ENCODE assay signal across 16 cellular contexts in genomic region chr1:185987611-185988441, GRCh38.
DNase-seq lines count a peak whose midpoint lies in the region; ATAC-seq and TF ChIP-seq lines count a peak whose summit lies in the region.
"Had no signal": no experiment of that assay in that cellular context is flagged by ENCODE, and none has a peak within 500 bp of the region (broad histone marks: within the 10 kb centered on the region; RNA-seq: fewer than 3 reads in every experiment).

No MANE protein-coding gene starts in this region.

- H3K79me2 ChIP-seq in OCI-LY1 (ENCODE audit: insufficient read depth, low read length): no peaks in the 10 kb centered on the region

- H3K27ac ChIP-seq in OCI-LY1 (ENCODE audit: low read depth, low read length, poor library complexity, severe bottlenecking) (no peak overlapping the region), foreskin keratinocyte (no peak overlapping the region)
- H3K27ac ChIP-seq: lower lobe of right lung had no signal

- CTCF ChIA-PET in activated naive CD4-positive, alpha-beta T cell treated with anti-CD3 and anti-CD28 coated beads, Interleukin-2, amount 10 ng/mL, durations not matched to agents 7 days and 5 days (lab: Charles Lee): no interaction called here

- H3K36me3 ChIP-seq in OCI-LY1 (ENCODE audit: insufficient read depth, low read length): no peaks in the 10 kb centered on the region
- H3K36me3 ChIP-seq: lower lobe of right lung had no signal

- H3K9me2 ChIP-seq in OCI-LY1 (ENCODE audit: low read depth, low read length): no peaks in the 10 kb centered on the region

- TF ChIP-seq CTCF in OCI-LY1 (IDR thresholded peaks at IDR 0.05; ENCODE audit: low read length): no peak
- TF ChIP-seq CTCF in foreskin keratinocyte (conservative IDR thresholded peaks at IDR 0.05): no peak

- DNase-seq in activated naive CD4-positive, alpha-beta T cell treated with anti-CD3 and anti-CD28 coated beads, Interleukin-2, amount 10 ng/mL, durations not matched to agents 7 days and 5 days: no peak
- no peak for DNase-seq in activated naive CD4-positive, alpha-beta T cell treated with anti-CD3 and anti-CD28 coated beads, Interleukin-2, amount 50 U/mL, for 16 hours
- no peak for DNase-seq in activated naive CD8-positive, alpha-beta T cell treated with anti-CD3 and anti-CD28 coated beads, Interleukin-2, amount 50 U/mL, for 24 hours
- no peak for DNase-seq in stimulated activated naive CD8-positive, alpha-beta T cell treated with anti-CD3 and anti-CD28 coated beads, Interleukin-15, Interleukin-2, amounts not matched to agents 100 U/mL and 50 U/mL, for 24 hours
- DNase-seq in medulla oblongata (ENCODE audit: extremely low spot score): no peak
- no peak for DNase-seq in foreskin keratinocyte
- DNase-seq: anterior cingulate cortex; effector CD4-positive, alpha-beta T cell; HCEC 1CT; lower lobe of right lung; NCI-H2029 treated with DMSO at 0.1 percent for 48 hours; NCI-H510A; stimulated activated CD4-positive, alpha-beta T cell treated with anti-CD3 and anti-CD28 coated beads, Interleukin-2, amount 100 ng/mL, for 24 hours had no signal

- ATAC-seq in activated naive CD8-positive, alpha-beta T cell treated with anti-CD3 and anti-CD28 coated beads, Interleukin-2, amount 50 U/mL, for 24 hours: peak; percentile 73
- ATAC-seq in stimulated activated naive CD8-positive, alpha-beta T cell treated with anti-CD3 and anti-CD28 coated beads, Interleukin-15, Interleukin-2, amounts not matched to agents 100 U/mL and 50 U/mL, for 24 hours: peak; percentile 66
- no peak for ATAC-seq in GM18868 (IDR thresholded peaks at IDR 0.05; ENCODE audit: unreplicated experiment)
- ATAC-seq in foreskin keratinocyte: no peak
- ATAC-seq: lower lobe of right lung, Right ventricle myocardium inferior had no signal

- no peaks in the 10 kb centered on the region for H3K9me3 ChIP-seq in OCI-LY1 (ENCODE audit: low read length)
- H3K9me3 ChIP-seq: lower lobe of right lung had no signal

- peaks cover 5% of the 10 kb centered on the region for H3K4me1 ChIP-seq in OCI-LY1 (ENCODE audit: insufficient read depth, low read length, severe bottlenecking)
- H3K4me1 ChIP-seq in foreskin keratinocyte: no peaks in the 10 kb centered on the region

- H3K27me3 Mint-ChIP-seq in activated naive CD4-positive, alpha-beta T cell treated with anti-CD3 and anti-CD28 coated beads, Interleukin-2, amount 10 ng/mL, durations not matched to agents 7 days and 5 days: no peaks in the 10 kb centered on the region
- H3K27me3 Mint-ChIP-seq in activated naive CD8-positive, alpha-beta T cell treated with anti-CD3 and anti-CD28 coated beads, Interleukin-2, amount 50 U/mL, for 24 hours: no peaks in the 10 kb centered on the region

- no peaks in the 10 kb centered on the region for H3F3A ChIP-seq in OCI-LY1 (ENCODE audit: insufficient read depth, low read length)

- peaks cover 12% of the 10 kb centered on the region for H3K4me1 Mint-ChIP-seq in activated naive CD4-positive, alpha-beta T cell treated with anti-CD3 and anti-CD28 coated beads, Interleukin-2, amount 10 ng/mL, durations not matched to agents 7 days and 5 days
- H3K4me1 Mint-ChIP-seq in activated naive CD8-positive, alpha-beta T cell treated with anti-CD3 and anti-CD28 coated beads, Interleukin-2, amount 50 U/mL, for 24 hours: peaks cover 13% of the 10 kb centered on the region

- H3K9ac ChIP-seq in OCI-LY1 (ENCODE audit: low read length): no peak overlapping the region

- H4K20me1 ChIP-seq in OCI-LY1 (ENCODE audit: insufficient read depth, low read length): no peaks in the 10 kb centered on the region

- H3K36me3 Mint-ChIP-seq in activated naive CD4-positive, alpha-beta T cell treated with anti-CD3 and anti-CD28 coated beads, Interleukin-2, amount 10 ng/mL, durations not matched to agents 7 days and 5 days: no peaks in the 10 kb centered on the region
- no peaks in the 10 kb centered on the region for H3K36me3 Mint-ChIP-seq in activated naive CD8-positive, alpha-beta T cell treated with anti-CD3 and anti-CD28 coated beads, Interleukin-2, amount 50 U/mL, for 24 hours (ENCODE audit: low read depth)

- H3K4me3 ChIP-seq in OCI-LY1 (ENCODE audit: low read depth, low read length, poor library complexity, severe bottlenecking): no peak overlapping the region
- H3K4me3 ChIP-seq: lower lobe of right lung had no signal

- H3K27ac Mint-ChIP-seq in activated naive CD4-positive, alpha-beta T cell treated with anti-CD3 and anti-CD28 coated beads, Interleukin-2, amount 10 ng/mL, durations not matched to agents 7 days and 5 days: peak overlapping the region; percentile 83
- peak overlapping the region; percentile 66 for H3K27ac Mint-ChIP-seq in activated naive CD8-positive, alpha-beta T cell treated with anti-CD3 and anti-CD28 coated beads, Interleukin-2, amount 50 U/mL, for 24 hours

- H3K27me3 ChIP-seq in OCI-LY1 (ENCODE audit: insufficient read depth, low read length): no peaks in the 10 kb centered on the region
- no peaks in the 10 kb centered on the region for H3K27me3 ChIP-seq in foreskin keratinocyte

- H3K4me2 ChIP-seq in OCI-LY1 (ENCODE audit: low read length): peak overlapping the region; percentile 40; the same call in 1 of the 2 replicates

- H3K4me3 Mint-ChIP-seq in activated naive CD4-positive, alpha-beta T cell treated with anti-CD3 and anti-CD28 coated beads, Interleukin-2, amount 10 ng/mL, durations not matched to agents 7 days and 5 days: peak overlapping the region; percentile 51
- peak overlapping the region; percentile 26 for H3K4me3 Mint-ChIP-seq in activated naive CD8-positive, alpha-beta T cell treated with anti-CD3 and anti-CD28 coated beads, Interleukin-2, amount 50 U/mL, for 24 hours

- no peaks in the 10 kb centered on the region for H3K9me3 Mint-ChIP-seq in activated naive CD4-positive, alpha-beta T cell treated with anti-CD3 and anti-CD28 coated beads, Interleukin-2, amount 10 ng/mL, durations not matched to agents 7 days and 5 days
- no peaks in the 10 kb centered on the region for H3K9me3 Mint-ChIP-seq in activated naive CD8-positive, alpha-beta T cell treated with anti-CD3 and anti-CD28 coated beads, Interleukin-2, amount 50 U/mL, for 24 hours

- no peak overlapping the region for H2AFZ ChIP-seq in OCI-LY1 (ENCODE audit: low read length)

Comparison
In these comparisons a context has a peak if more than half of its experiments do, and no peak if none do; other contexts are left out.
1. ATAC-seq: peak in activated naive CD8-positive, alpha-beta T cell treated with anti-CD3 and anti-CD28 coated beads, Interleukin-2, amount 50 U/mL, for 24 hours (single experiment) and stimulated activated naive CD8-positive, alpha-beta T cell treated with anti-CD3 and anti-CD28 coated beads, Interleukin-15, Interleukin-2, amounts not matched to agents 100 U/mL and 50 U/mL, for 24 hours (single experiment); none in GM18868 (single experiment) and foreskin keratinocyte (single experiment).